ENCODE assay signal across 20 cellular contexts in genomic region chr1:164949758-164950452, GRCh38.
"Had no signal": no experiment of that assay in that cellular context is flagged by ENCODE, and none has a peak within 500 bp of the region (broad histone marks: within the 10 kb centered on the region; RNA-seq: fewer than 3 reads in every experiment).

No MANE protein-coding gene starts in this region.

- H3K4me3 ChIP-seq: skin epidermis, upper lobe of left lung had no signal

- H3K4me3 Mint-ChIP-seq: activated B cell treated with CpG ODN at 0.5 μM for 24 hours; activated CD4-positive, alpha-beta T cell treated with anti-CD3 and anti-CD28 coated beads, Interleukin-2, amount 10 ng/mL, durations not matched to agents 24 days and 14 days; activated naive CD8-positive, alpha-beta T cell treated with anti-CD3 and anti-CD28 coated beads, Interleukin-2, amount 10 ng/mL, durations not matched to agents 7 days and 5 days; brain; naive thymus-derived CD4-positive, alpha-beta T cell had no signal

- H3K36me3 Mint-ChIP-seq: activated naive CD8-positive, alpha-beta T cell treated with anti-CD3 and anti-CD28 coated beads, Interleukin-2, amount 10 ng/mL, durations not matched to agents 7 days and 5 days had no signal

- H3K27ac Mint-ChIP-seq: activated B cell treated with CpG ODN at 0.5 μM for 24 hours; activated CD4-positive, alpha-beta T cell treated with anti-CD3 and anti-CD28 coated beads, Interleukin-2, amount 10 ng/mL, durations not matched to agents 24 days and 14 days; activated naive CD8-positive, alpha-beta T cell treated with anti-CD3 and anti-CD28 coated beads, Interleukin-2, amount 10 ng/mL, durations not matched to agents 7 days and 5 days; naive thymus-derived CD4-positive, alpha-beta T cell had no signal

- H3K27me3 Mint-ChIP-seq: activated B cell treated with CpG ODN at 0.5 μM for 24 hours; activated CD4-positive, alpha-beta T cell treated with anti-CD3 and anti-CD28 coated beads, Interleukin-2, amount 10 ng/mL, durations not matched to agents 24 days and 14 days; activated naive CD8-positive, alpha-beta T cell treated with anti-CD3 and anti-CD28 coated beads, Interleukin-2, amount 10 ng/mL, durations not matched to agents 7 days and 5 days; brain had no signal

- ATAC-seq: foreskin keratinocyte; left colon; naive thymus-derived CD4-positive, alpha-beta T cell had no signal

- H3K4me1 ChIP-seq: foreskin keratinocyte had no signal

- H3K9me3 ChIP-seq: neutrophil had no signal

- DNase-seq: activated B cell treated with CpG ODN at 0.5 μM for 24 hours; activated CD4-positive, alpha-beta T cell treated with anti-CD3 and anti-CD28 coated beads, Interleukin-2, amount 10 ng/mL, durations not matched to agents 24 days and 14 days; activated CD8-positive, alpha-beta memory T cell treated with anti-CD3 and anti-CD28 coated beads for 24 hours; activated naive CD4-positive, alpha-beta T cell; activated naive CD8-positive, alpha-beta T cell treated with anti-CD3 and anti-CD28 coated beads, Interleukin-2, amount 10 ng/mL, durations not matched to agents 7 days and 5 days; cortex of kidney; effector CD4-positive, alpha-beta T cell; head of caudate nucleus; left colon; naive thymus-derived CD4-positive, alpha-beta T cell; posterior cingulate gyrus; stimulated activated CD4-positive, alpha-beta T cell treated with anti-CD3 and anti-CD28 coated beads, Interleukin-4, amount 100 ng/mL, for 24 hours; stimulated activated naive CD4-positive, alpha-beta T cell; substantia nigra; SW 1271; upper lobe of left lung had no signal

- H3K27ac ChIP-seq: foreskin keratinocyte, neutrophil, upper lobe of left lung had no signal

- H3K36me3 ChIP-seq: neutrophil, upper lobe of left lung had no signal

- H3K4me1 Mint-ChIP-seq: activated B cell treated with CpG ODN at 0.5 μM for 24 hours; activated CD4-positive, alpha-beta T cell treated with anti-CD3 and anti-CD28 coated beads, Interleukin-2, amount 10 ng/mL, durations not matched to agents 24 days and 14 days; activated naive CD8-positive, alpha-beta T cell treated with anti-CD3 and anti-CD28 coated beads, Interleukin-2, amount 10 ng/mL, durations not matched to agents 7 days and 5 days; naive thymus-derived CD4-positive, alpha-beta T cell had no signal

- H3K27me3 ChIP-seq: foreskin keratinocyte, neutrophil, upper lobe of left lung had no signal
